Comparison of ENCODE assay signal across 1 cellular context in the genomic region with DNA sequence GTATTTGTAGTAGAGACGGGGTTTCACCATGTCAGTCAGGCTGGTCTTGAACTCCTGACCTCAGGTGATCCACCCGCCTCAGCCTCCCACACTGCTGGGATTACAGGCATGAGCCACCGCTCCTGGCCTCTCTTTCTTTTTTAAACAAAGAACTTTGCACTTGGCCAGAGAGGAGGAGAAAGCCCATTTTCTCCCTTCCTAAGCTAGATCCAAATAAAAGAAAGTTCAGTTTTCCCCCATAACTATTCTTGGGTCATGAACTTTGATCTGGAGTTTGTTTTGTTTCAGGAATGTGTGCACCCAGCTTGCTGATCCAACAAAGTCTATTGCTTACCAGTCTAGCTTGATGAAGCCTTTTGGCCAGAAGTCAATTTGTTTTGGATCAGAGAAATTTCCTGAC.
TF ChIP-seq lines count a peak whose summit lies in the region.

No MANE protein-coding gene starts in this region.

TF ChIP-seq in HepG2, 621 proteins besides CTCF, POLR2A, EP300 and RAD21 (continued from another document and continues in another):
- TF ChIP-seq, protein P1, sequence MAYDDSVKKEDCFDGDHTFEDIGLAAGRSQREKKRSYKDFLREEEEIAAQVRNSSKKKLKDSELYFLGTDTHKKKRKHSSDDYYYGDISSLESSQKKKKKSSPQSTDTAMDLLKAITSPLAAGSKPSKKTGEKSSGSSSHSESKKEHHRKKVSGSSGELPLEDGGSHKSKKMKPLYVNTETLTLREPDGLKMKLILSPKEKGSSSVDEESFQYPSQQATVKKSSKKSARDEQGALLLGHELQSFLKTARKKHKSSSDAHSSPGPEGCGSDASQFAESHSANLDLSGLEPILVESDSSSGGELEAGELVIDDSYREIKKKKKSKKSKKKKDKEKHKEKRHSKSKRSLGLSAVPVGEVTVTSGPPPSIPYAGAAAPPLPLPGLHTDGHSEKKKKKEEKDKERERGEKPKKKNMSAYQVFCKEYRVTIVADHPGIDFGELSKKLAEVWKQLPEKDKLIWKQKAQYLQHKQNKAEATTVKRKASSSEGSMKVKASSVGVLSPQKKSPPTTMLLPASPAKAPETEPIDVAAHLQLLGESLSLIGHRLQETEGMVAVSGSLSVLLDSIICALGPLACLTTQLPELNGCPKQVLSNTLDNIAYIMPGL (CRISPR knock-in tag; IDR thresholded peaks at IDR 0.05; ENCODE audit: borderline replicate concordance in 1 of 2, low read depth in 1 of 2), result 0 out of 4 replicates have a peak, but pooled peaks of 1 of the 2 experiments have one; percentile 38
- peak in 1 of 2 experiments; percentile 39; a peak in 1 of 4 replicates for TF ChIP-seq KLF16 (CRISPR knock-in tag; IDR thresholded peaks at IDR 0.05)
- TF ChIP-seq, protein P2, sequence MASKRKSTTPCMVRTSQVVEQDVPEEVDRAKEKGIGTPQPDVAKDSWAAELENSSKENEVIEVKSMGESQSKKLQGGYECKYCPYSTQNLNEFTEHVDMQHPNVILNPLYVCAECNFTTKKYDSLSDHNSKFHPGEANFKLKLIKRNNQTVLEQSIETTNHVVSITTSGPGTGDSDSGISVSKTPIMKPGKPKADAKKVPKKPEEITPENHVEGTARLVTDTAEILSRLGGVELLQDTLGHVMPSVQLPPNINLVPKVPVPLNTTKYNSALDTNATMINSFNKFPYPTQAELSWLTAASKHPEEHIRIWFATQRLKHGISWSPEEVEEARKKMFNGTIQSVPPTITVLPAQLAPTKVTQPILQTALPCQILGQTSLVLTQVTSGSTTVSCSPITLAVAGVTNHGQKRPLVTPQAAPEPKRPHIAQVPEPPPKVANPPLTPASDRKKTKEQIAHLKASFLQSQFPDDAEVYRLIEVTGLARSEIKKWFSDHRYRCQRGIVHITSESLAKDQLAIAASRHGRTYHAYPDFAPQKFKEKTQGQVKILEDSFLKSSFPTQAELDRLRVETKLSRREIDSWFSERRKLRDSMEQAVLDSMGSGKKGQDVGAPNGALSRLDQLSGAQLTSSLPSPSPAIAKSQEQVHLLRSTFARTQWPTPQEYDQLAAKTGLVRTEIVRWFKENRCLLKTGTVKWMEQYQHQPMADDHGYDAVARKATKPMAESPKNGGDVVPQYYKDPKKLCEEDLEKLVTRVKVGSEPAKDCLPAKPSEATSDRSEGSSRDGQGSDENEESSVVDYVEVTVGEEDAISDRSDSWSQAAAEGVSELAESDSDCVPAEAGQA (IDR thresholded peaks at IDR 0.05; ENCODE audit: low read depth), result no peak
- TF ChIP-seq, protein P2 (CRISPR knock-in tag; IDR thresholded peaks at IDR 0.05; ENCODE audit: borderline replicate concordance), result no peak
- TF ChIP-seq HDAC1 (CRISPR knock-in tag; IDR thresholded peaks at IDR 0.05), result peak; percentile 66; the same call in 1 of the 2 replicates
- TF ChIP-seq, protein P3, sequence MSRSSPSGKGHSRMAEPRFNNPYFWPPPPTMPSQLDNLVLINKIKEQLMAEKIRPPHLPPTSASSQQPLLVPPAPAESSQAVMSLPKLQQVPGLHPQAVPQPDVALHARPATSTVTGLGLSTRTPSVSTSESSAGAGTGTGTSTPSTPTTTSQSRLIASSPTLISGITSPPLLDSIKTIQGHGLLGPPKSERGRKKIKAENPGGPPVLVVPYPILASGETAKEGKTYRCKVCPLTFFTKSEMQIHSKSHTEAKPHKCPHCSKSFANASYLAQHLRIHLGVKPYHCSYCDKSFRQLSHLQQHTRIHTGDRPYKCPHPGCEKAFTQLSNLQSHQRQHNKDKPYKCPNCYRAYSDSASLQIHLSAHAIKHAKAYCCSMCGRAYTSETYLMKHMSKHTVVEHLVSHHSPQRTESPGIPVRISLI (CRISPR knock-in tag; IDR thresholded peaks at IDR 0.05; ENCODE audit: borderline replicate concordance), result peak; percentile 35; the same call in 1 of the 2 replicates
- no peak for TF ChIP-seq MBD4 (IDR thresholded peaks at IDR 0.05; ENCODE audit: borderline replicate concordance, low read length)
- no peak for TF ChIP-seq ZNF225 (CRISPR knock-in tag; IDR thresholded peaks at IDR 0.05)
- TF ChIP-seq, protein P4, sequence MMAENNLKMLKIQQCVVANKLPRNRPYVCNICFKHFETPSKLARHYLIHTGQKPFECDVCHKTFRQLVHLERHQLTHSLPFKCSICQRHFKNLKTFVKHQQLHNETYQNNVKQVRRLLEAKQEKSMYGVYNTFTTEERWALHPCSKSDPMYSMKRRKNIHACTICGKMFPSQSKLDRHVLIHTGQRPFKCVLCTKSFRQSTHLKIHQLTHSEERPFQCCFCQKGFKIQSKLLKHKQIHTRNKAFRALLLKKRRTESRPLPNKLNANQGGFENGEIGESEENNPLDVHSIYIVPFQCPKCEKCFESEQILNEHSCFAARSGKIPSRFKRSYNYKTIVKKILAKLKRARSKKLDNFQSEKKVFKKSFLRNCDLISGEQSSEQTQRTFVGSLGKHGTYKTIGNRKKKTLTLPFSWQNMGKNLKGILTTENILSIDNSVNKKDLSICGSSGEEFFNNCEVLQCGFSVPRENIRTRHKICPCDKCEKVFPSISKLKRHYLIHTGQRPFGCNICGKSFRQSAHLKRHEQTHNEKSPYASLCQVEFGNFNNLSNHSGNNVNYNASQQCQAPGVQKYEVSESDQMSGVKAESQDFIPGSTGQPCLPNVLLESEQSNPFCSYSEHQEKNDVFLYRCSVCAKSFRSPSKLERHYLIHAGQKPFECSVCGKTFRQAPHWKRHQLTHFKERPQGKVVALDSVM (CRISPR knock-in tag; IDR thresholded peaks at IDR 0.05), result peak; percentile 93
- no peak for TF ChIP-seq ZNF619 (CRISPR knock-in tag; IDR thresholded peaks at IDR 0.05)
- TF ChIP-seq PRPF4 (IDR thresholded peaks at IDR 0.05; ENCODE audit: low read depth, low read length, poor library complexity, severe bottlenecking), result peak; percentile 30
- TF ChIP-seq, protein P5, sequence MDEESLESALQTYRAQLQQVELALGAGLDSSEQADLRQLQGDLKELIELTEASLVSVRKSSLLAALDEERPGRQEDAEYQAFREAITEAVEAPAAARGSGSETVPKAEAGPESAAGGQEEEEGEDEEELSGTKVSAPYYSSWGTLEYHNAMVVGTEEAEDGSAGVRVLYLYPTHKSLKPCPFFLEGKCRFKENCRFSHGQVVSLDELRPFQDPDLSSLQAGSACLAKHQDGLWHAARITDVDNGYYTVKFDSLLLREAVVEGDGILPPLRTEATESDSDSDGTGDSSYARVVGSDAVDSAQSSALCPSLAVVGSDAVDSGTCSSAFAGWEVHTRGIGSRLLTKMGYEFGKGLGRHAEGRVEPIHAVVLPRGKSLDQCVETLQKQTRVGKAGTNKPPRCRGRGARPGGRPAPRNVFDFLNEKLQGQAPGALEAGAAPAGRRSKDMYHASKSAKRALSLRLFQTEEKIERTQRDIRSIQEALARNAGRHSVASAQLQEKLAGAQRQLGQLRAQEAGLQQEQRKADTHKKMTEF (CRISPR knock-in tag; IDR thresholded peaks at IDR 0.05), result peak; percentile 75
- no peak for TF ChIP-seq ZSCAN21 (CRISPR knock-in tag; IDR thresholded peaks at IDR 0.05; ENCODE audit: borderline replicate concordance)
- peak in 1 of 2 experiments; percentile 59; a peak in 3 of 4 replicates for TF ChIP-seq MAFK (conservative IDR thresholded peaks at IDR 0.05 in 1 of 2, IDR thresholded peaks at IDR 0.05 in 1 of 2; ENCODE audit: low read length in 2 of 2)
- 0 out of 2 replicates have a peak, but pooled peaks have one; percentile 45 for TF ChIP-seq ZSCAN29 (CRISPR knock-in tag; conservative IDR thresholded peaks at IDR 0.05)
- no peak for TF ChIP-seq ZNF335 (CRISPR knock-in tag; IDR thresholded peaks at IDR 0.05)
- TF ChIP-seq TSC22D2 (CRISPR knock-in tag; IDR thresholded peaks at IDR 0.05; ENCODE audit: borderline replicate concordance), result peak; percentile 26; the same call in 1 of the 2 replicates
- peak; percentile 31; the same call in 1 of the 2 replicates for TF ChIP-seq SP140L (CRISPR knock-in tag; IDR thresholded peaks at IDR 0.05; ENCODE audit: borderline replicate concordance)
- TF ChIP-seq FOXO1 (CRISPR knock-in tag; IDR thresholded peaks at IDR 0.05), result peak; percentile 56; the same call in 1 of the 2 replicates
- no peak for TF ChIP-seq SMAD3 (CRISPR knock-in tag; IDR thresholded peaks at IDR 0.05)
- no peak for TF ChIP-seq ZFY (CRISPR knock-in tag; IDR thresholded peaks at IDR 0.05)
- TF ChIP-seq ATM (IDR thresholded peaks at IDR 0.05; ENCODE audit: borderline replicate concordance), result no peak
- TF ChIP-seq, protein P6, sequence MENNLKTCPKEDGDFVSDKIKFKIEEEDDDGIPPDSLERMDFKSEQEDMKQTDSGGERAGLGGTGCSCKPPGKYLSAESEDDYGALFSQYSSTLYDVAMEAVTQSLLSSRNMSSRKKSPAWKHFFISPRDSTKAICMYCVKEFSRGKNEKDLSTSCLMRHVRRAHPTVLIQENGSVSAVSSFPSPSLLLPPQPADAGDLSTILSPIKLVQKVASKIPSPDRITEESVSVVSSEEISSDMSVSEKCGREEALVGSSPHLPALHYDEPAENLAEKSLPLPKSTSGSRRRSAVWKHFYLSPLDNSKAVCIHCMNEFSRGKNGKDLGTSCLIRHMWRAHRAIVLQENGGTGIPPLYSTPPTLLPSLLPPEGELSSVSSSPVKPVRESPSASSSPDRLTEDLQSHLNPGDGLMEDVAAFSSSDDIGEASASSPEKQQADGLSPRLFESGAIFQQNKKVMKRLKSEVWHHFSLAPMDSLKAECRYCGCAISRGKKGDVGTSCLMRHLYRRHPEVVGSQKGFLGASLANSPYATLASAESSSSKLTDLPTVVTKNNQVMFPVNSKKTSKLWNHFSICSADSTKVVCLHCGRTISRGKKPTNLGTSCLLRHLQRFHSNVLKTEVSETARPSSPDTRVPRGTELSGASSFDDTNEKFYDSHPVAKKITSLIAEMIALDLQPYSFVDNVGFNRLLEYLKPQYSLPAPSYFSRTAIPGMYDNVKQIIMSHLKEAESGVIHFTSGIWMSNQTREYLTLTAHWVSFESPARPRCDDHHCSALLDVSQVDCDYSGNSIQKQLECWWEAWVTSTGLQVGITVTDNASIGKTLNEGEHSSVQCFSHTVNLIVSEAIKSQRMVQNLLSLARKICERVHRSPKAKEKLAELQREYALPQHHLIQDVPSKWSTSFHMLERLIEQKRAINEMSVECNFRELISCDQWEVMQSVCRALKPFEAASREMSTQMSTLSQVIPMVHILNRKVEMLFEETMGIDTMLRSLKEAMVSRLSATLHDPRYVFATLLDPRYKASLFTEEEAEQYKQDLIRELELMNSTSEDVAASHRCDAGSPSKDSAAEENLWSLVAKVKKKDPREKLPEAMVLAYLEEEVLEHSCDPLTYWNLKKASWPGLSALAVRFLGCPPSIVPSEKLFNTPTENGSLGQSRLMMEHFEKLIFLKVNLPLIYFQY (CRISPR knock-in tag; IDR thresholded peaks at IDR 0.05; ENCODE audit: borderline replicate concordance), result peak; percentile 31; the same call in 1 of the 2 replicates
- peak; percentile 44; the same call in 1 of the 2 replicates for TF ChIP-seq THAP11 (CRISPR knock-in tag; IDR thresholded peaks at IDR 0.05)
- peak; percentile 90 for TF ChIP-seq PITX1 (CRISPR knock-in tag; IDR thresholded peaks at IDR 0.05)
- TF ChIP-seq ZNF790 (CRISPR knock-in tag; IDR thresholded peaks at IDR 0.05; ENCODE audit: borderline replicate concordance), result peak; percentile 40; the same call in 1 of the 2 replicates
- 0 out of 2 replicates have a peak, but pooled peaks have one; percentile 16 for TF ChIP-seq SIN3B (IDR thresholded peaks at IDR 0.05; ENCODE audit: low read length)
- TF ChIP-seq ZNF331 (CRISPR knock-in tag; IDR thresholded peaks at IDR 0.05), result peak; percentile 63; the same call in 1 of the 2 replicates
- TF ChIP-seq GATAD1 (CRISPR knock-in tag; IDR thresholded peaks at IDR 0.05), result peak; percentile 55; the same call in 1 of the 2 replicates
- no peak for TF ChIP-seq ZNF44 (CRISPR knock-in tag; IDR thresholded peaks at IDR 0.05)
- no peak for TF ChIP-seq FOXP1 (IDR thresholded peaks at IDR 0.05)
- TF ChIP-seq FOXP1 (CRISPR knock-in tag; IDR thresholded peaks at IDR 0.05), result peak; percentile 87
- TF ChIP-seq GABPA (IDR thresholded peaks at IDR 0.05; ENCODE audit: low read depth, low read length), result no peak
- 0 out of 2 replicates have a peak, but pooled peaks have one; percentile 18 for TF ChIP-seq GABPA (CRISPR knock-in tag; IDR thresholded peaks at IDR 0.05; ENCODE audit: low read depth)
- no peak for TF ChIP-seq NONO (IDR thresholded peaks at IDR 0.05)
- no peak for TF ChIP-seq NONO (CRISPR knock-in tag; conservative IDR thresholded peaks at IDR 0.05)
- TF ChIP-seq PRDM4 (CRISPR knock-in tag; IDR thresholded peaks at IDR 0.05; ENCODE audit: borderline replicate concordance), result no peak
- TF ChIP-seq ZFYVE20 (CRISPR knock-in tag; IDR thresholded peaks at IDR 0.05; ENCODE audit: borderline replicate concordance, low read depth), result no peak
- TF ChIP-seq FOXA3 (CRISPR knock-in tag; IDR thresholded peaks at IDR 0.05), result peak; percentile 73
- TF ChIP-seq CENPT (CRISPR knock-in tag; IDR thresholded peaks at IDR 0.05; ENCODE audit: low read depth), result no peak
- 0 out of 2 replicates have a peak, but pooled peaks have one; percentile 45 for TF ChIP-seq ZNF878 (CRISPR knock-in tag; IDR thresholded peaks at IDR 0.05)
- peak; percentile 53; the same call in 1 of the 2 replicates for TF ChIP-seq CHD4 (IDR thresholded peaks at IDR 0.05; ENCODE audit: borderline replicate concordance, low read length)
- TF ChIP-seq MED8 (CRISPR knock-in tag; IDR thresholded peaks at IDR 0.05; ENCODE audit: insufficient replicate concordance), result no peak
